In the genomic region with DNA sequence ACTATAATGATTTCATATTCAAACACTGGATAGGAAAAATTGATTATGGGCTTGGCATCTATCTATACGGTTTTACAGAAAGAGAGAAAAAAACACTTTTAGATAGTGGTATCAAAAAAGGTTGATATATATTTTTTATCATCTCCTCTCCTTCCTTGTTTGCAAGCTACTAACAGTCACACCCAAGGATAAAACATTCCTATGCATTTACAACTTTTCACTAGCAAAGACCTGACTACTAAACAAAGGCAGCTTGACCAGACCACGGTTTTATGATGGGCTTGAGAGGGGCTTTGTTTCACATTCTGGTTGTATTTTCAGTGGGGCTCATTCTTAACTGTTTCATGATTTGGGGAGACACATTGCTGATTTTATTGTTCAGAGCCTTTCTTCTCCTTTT, we compare ENCODE assay signal across 1 cellular context.
TF ChIP-seq lines count a peak whose summit lies in the region.

No MANE protein-coding gene starts in this region.

TF ChIP-seq in SK-N-SH treated with all-trans-retinoic acid at 6 μM for 48 hours, 23 proteins besides CTCF, POLR2A, EP300 and RAD21 (continued from another document):
- TF ChIP-seq, protein P1, sequence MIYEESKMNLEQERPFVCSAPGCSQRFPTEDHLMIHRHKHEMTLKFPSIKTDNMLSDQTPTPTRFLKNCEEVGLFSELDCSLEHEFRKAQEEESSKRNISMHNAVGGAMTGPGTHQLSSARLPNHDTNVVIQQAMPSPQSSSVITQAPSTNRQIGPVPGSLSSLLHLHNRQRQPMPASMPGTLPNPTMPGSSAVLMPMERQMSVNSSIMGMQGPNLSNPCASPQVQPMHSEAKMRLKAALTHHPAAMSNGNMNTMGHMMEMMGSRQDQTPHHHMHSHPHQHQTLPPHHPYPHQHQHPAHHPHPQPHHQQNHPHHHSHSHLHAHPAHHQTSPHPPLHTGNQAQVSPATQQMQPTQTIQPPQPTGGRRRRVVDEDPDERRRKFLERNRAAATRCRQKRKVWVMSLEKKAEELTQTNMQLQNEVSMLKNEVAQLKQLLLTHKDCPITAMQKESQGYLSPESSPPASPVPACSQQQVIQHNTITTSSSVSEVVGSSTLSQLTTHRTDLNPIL (CRISPR knock-in tag; IDR thresholded peaks at IDR 0.05; ENCODE audit: low read depth) = no peak
